Comparison of ENCODE assay signal across 1 cellular context in genomic region chr4:112645541-112646329, GRCh38.
TF ChIP-seq lines count a peak whose summit lies in the region.

No MANE protein-coding gene starts in this region.

TF ChIP-seq in WTC11, 78 proteins besides CTCF, POLR2A, EP300 and RAD21 (continued from another document and continues in another):
- TF ChIP-seq PRDM15 (CRISPR knock-in tag; IDR thresholded peaks at IDR 0.05) (no peak; the same call in 1 of the 2 replicates), ZNF423 (CRISPR knock-in tag; IDR thresholded peaks at IDR 0.05) (peak; percentile 37), STAT6 (CRISPR knock-in tag; conservative IDR thresholded peaks at IDR 0.05; ENCODE audit: low read depth) (no peak), MLX (CRISPR knock-in tag; IDR thresholded peaks at IDR 0.05) (peak; percentile 91), MAX (CRISPR knock-in tag; IDR thresholded peaks at IDR 0.05) (no peak), RORB (CRISPR knock-in tag; IDR thresholded peaks at IDR 0.05) (no peak), USF1 (CRISPR knock-in tag; IDR thresholded peaks at IDR 0.05) (peak; percentile 75), JUN (CRISPR knock-in tag; IDR thresholded peaks at IDR 0.05) (peak; percentile 91; the same call in 1 of the 2 replicates), ATF1 (CRISPR knock-in tag; IDR thresholded peaks at IDR 0.05) (peak; percentile 97), TEAD4 (CRISPR knock-in tag; IDR thresholded peaks at IDR 0.05) (peak; percentile 66; the same call in 1 of the 2 replicates), OVOL2 (CRISPR knock-in tag; IDR thresholded peaks at IDR 0.05; ENCODE audit: borderline replicate concordance) (no peak), GABPB1 (CRISPR knock-in tag; IDR thresholded peaks at IDR 0.05) (no peak), ZNF317 (CRISPR knock-in tag; IDR thresholded peaks at IDR 0.05; ENCODE audit: borderline replicate concordance, low read depth) (no peak), AR (CRISPR knock-in tag; IDR thresholded peaks at IDR 0.05) (peak; percentile 100), E2F5 (CRISPR knock-in tag; IDR thresholded peaks at IDR 0.05) (no peak), CDX4 (CRISPR knock-in tag; IDR thresholded peaks at IDR 0.05; ENCODE audit: borderline replicate concordance) (no peak), SMAD4 (CRISPR knock-in tag; IDR thresholded peaks at IDR 0.05) (no peak), ZMAT4 (CRISPR knock-in tag; IDR thresholded peaks at IDR 0.05) (peak; percentile 84; the same call in 1 of the 2 replicates), ERG (CRISPR knock-in tag; IDR thresholded peaks at IDR 0.05) (peak; percentile 100), TCF7 (CRISPR knock-in tag; IDR thresholded peaks at IDR 0.05; ENCODE audit: low read depth) (peak; percentile 12; the same call in 1 of the 2 replicates), NR1H2 (CRISPR knock-in tag; IDR thresholded peaks at IDR 0.05) (0 out of 2 replicates have a peak, but pooled peaks have one; percentile 44), NR2C2 (CRISPR knock-in tag; IDR thresholded peaks at IDR 0.05) (no peak), ZNF232 (CRISPR knock-in tag; IDR thresholded peaks at IDR 0.05) (0 out of 2 replicates have a peak, but pooled peaks have one; percentile 24), ZNF138 (CRISPR knock-in tag; conservative IDR thresholded peaks at IDR 0.05) (peak; percentile 92; the same call in 1 of the 2 replicates), JAZF1 (CRISPR knock-in tag; IDR thresholded peaks at IDR 0.05) (no peak), ZNF121 (CRISPR knock-in tag; IDR thresholded peaks at IDR 0.05) (peak; percentile 97), NFYB (CRISPR knock-in tag; conservative IDR thresholded peaks at IDR 0.05; ENCODE audit: low read depth) (no peak; the same call in 1 of the 2 replicates), TEAD1 (CRISPR knock-in tag; IDR thresholded peaks at IDR 0.05) (peak; percentile 97), ETV6 (CRISPR knock-in tag; IDR thresholded peaks at IDR 0.05) (peak; percentile 88), ZNF512 (CRISPR knock-in tag; IDR thresholded peaks at IDR 0.05; ENCODE audit: borderline replicate concordance) (peak; percentile 63; the same call in 1 of the 2 replicates), KAT7 (CRISPR knock-in tag; IDR thresholded peaks at IDR 0.05; ENCODE audit: borderline replicate concordance) (no peak), E2F4 (CRISPR knock-in tag; IDR thresholded peaks at IDR 0.05; ENCODE audit: borderline replicate concordance, low read depth) (no peak), ZNF281 (CRISPR knock-in tag; IDR thresholded peaks at IDR 0.05) (peak; percentile 85), TP53 (CRISPR knock-in tag; IDR thresholded peaks at IDR 0.05) (peak; percentile 66; the same call in 1 of the 2 replicates)
